In the genomic region with DNA sequence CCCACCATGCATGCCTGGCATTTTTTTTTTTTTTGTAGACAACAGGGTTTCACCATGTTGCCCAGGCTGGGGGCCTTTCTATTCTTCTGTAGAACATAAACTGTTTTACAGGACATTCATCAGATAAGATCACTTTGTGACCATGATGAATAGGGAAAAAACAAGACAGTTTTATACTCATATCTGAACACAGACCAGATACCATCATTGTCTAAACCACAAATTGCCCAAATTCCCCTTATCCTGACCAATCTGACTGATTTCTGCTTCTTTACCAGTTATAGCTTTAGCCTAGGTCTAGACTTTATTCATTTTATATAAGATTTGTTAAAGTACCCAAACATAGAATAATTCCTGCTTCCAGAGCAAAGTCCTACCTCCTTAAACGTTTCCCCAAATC, we compare ENCODE assay signal across 18 cellular contexts.
"Had no signal": no experiment of that assay in that cellular context is flagged by ENCODE, and none has a peak within 500 bp of the region (broad histone marks: within the 10 kb centered on the region; RNA-seq: fewer than 3 reads in every experiment).

No MANE protein-coding gene starts in this region.

- H3K27ac Mint-ChIP-seq: activated naive CD4-positive, alpha-beta T cell treated with anti-CD3 and anti-CD28 coated beads, Interleukin-2, amount 50 U/mL, for 24 hours; brain; mesothelial cell of epicardium; nephron progenitor cell had no signal

- H3K4me1 ChIP-seq: colonic mucosa, gastroesophageal sphincter, suprapubic skin had no signal

- H3K36me3 Mint-ChIP-seq: activated naive CD4-positive, alpha-beta T cell treated with anti-CD3 and anti-CD28 coated beads, Interleukin-2, amount 50 U/mL, for 24 hours; brain; mesothelial cell of epicardium had no signal

- H3K9me3 ChIP-seq: colonic mucosa, gastroesophageal sphincter, suprapubic skin had no signal

- H3K4me3 ChIP-seq: colonic mucosa, gastroesophageal sphincter, lung, suprapubic skin had no signal

- H3K36me3 ChIP-seq: colonic mucosa, gastroesophageal sphincter, suprapubic skin had no signal

- ATAC-seq: activated CD4-positive, CD25-positive, alpha-beta regulatory T cell treated with anti-CD3 and anti-CD28 coated beads, Interleukin-2, amount 50 U/mL, for 24 hours; gastroesophageal sphincter; left colon had no signal

- DNase-seq: activated CD4-positive, alpha-beta T cell treated with anti-CD3 and anti-CD28 coated beads, Interleukin-2, amount 50 U/mL, for 4 hours; activated effector memory CD4-positive, alpha-beta T cell treated with Interleukin-2 at 50 U/mL for 16 hours; central memory CD4-positive, alpha-beta T cell; colonic mucosa; left colon; nephron progenitor cell; occipital lobe; stimulated activated CD4-positive, alpha-beta T cell treated with anti-CD3 and anti-CD28 coated beads, Interleukin-4, amount 100 ng/mL, for 1 hour; stimulated activated naive CD4-positive, alpha-beta T cell treated with Interleukin-2 at 50 U/mL for 16 hours; T1000; trophoblast cell had no signal

- H3K27me3 Mint-ChIP-seq: activated naive CD4-positive, alpha-beta T cell treated with anti-CD3 and anti-CD28 coated beads, Interleukin-2, amount 50 U/mL, for 24 hours had no signal

- H3K4me3 Mint-ChIP-seq: activated naive CD4-positive, alpha-beta T cell treated with anti-CD3 and anti-CD28 coated beads, Interleukin-2, amount 50 U/mL, for 24 hours; brain; mesothelial cell of epicardium; nephron progenitor cell had no signal

- H3K27me3 ChIP-seq: colonic mucosa, gastroesophageal sphincter, suprapubic skin had no signal

- H3K27ac ChIP-seq: colonic mucosa, gastroesophageal sphincter, suprapubic skin had no signal

- H3K4me1 Mint-ChIP-seq: activated naive CD4-positive, alpha-beta T cell treated with anti-CD3 and anti-CD28 coated beads, Interleukin-2, amount 50 U/mL, for 24 hours; brain had no signal

- H3K9me3 Mint-ChIP-seq: activated naive CD4-positive, alpha-beta T cell treated with anti-CD3 and anti-CD28 coated beads, Interleukin-2, amount 50 U/mL, for 24 hours; brain; nephron progenitor cell had no signal
